In genomic region chr4:13659341-13660070, GRCh38 we compare ENCODE assay signal across 35 cellular contexts.
"Had no signal": no experiment of that assay in that cellular context is flagged by ENCODE, and none has a peak within 500 bp of the region (broad histone marks: within the 10 kb centered on the region; RNA-seq: fewer than 3 reads in every experiment).

No MANE protein-coding gene starts in this region.

- H3K27me3 ChIP-seq: brain microvascular endothelial cell, MG63, Peyer's patch, SJSA1 had no signal

- H3K4me3 ChIP-seq: MG63, Peyer's patch, SJSA1 had no signal

- H3K4me1 ChIP-seq: SJSA1 had no signal

- H3K27ac ChIP-seq: brain microvascular endothelial cell, Peyer's patch, SJSA1, WERI-Rb-1 had no signal

- H3K36me3 ChIP-seq: brain microvascular endothelial cell, MG63, Peyer's patch, SJSA1, WERI-Rb-1 had no signal

- DNase-seq: activated CD4-positive, alpha-beta memory T cell treated with anti-CD3 and anti-CD28 coated beads, Interleukin-2, amount 10 ng/mL, durations not matched to agents 7 days and 5 days; activated CD4-positive, alpha-beta T cell treated with anti-CD3 and anti-CD28 coated beads for 1 hour; activated CD4-positive, alpha-beta T cell treated with anti-CD3 and anti-CD28 coated beads for 48 hours; activated CD4-positive, CD25-positive, alpha-beta regulatory T cell; activated CD8-positive, alpha-beta memory T cell treated with anti-CD3 and anti-CD28 coated beads for 24 hours; activated CD8-positive, alpha-beta memory T cell treated with anti-CD3 and anti-CD28 coated beads, Interleukin-2, amount 10 ng/mL, durations not matched to agents 7 days and 5 days; activated CD8-positive, alpha-beta memory T cell treated with anti-CD3 and anti-CD28 coated beads, Interleukin-2, amount 50 U/mL, for 48 hours; activated effector memory CD4-positive, alpha-beta T cell treated with anti-CD3 and anti-CD28 coated beads, Interleukin-2, amount 50 U/mL, for 16 hours; activated naive CD4-positive, alpha-beta T cell; activated naive CD4-positive, alpha-beta T cell treated with anti-CD3 and anti-CD28 coated beads, Interleukin-2, amount 50 U/mL, for 16 hours; activated naive CD8-positive, alpha-beta T cell treated with anti-CD3 and anti-CD28 coated beads for 36 hours; activated T-cell treated with anti-CD3 and anti-CD28 coated beads, Interleukin-2, amount 50 U/mL, for 72 hours; amniotic stem cell; aorta; brain microvascular endothelial cell; central memory CD4-positive, alpha-beta T cell; Kasumi-1; MG63; NCI-H1048; NCI-H1436 treated with DMSO at 0.1 percent for 48 hours; NCI-H1694 treated with DMSO at 0.1 percent for 48 hours; NCI-H2029; NCI-H2171; NCI-H510A; NCI-H526; NCI-H748 treated with DMSO at 0.1 percent for 48 hours; NK-92 treated with Interleukin-12 subunit alpha and Interleukin-12 subunit beta, amount 100 ng/mL, for 24 hours; PC-3; Peyer's patch; RPMI8226; SHP77 treated with DMSO at 0.1 percent for 48 hours; T1000; WERI-Rb-1 had no signal

- H3K9me3 ChIP-seq: Peyer's patch, SJSA1 had no signal

- H3K4me3 Mint-ChIP-seq: activated CD4-positive, alpha-beta memory T cell treated with anti-CD3 and anti-CD28 coated beads, Interleukin-2, amount 10 ng/mL, durations not matched to agents 7 days and 5 days; activated CD8-positive, alpha-beta memory T cell treated with anti-CD3 and anti-CD28 coated beads, Interleukin-2, amount 10 ng/mL, durations not matched to agents 7 days and 5 days; activated naive CD8-positive, alpha-beta T cell treated with anti-CD3 and anti-CD28 coated beads for 36 hours; activated T-cell treated with anti-CD3 and anti-CD28 coated beads, Interleukin-2, amount 50 U/mL, for 72 hours; activated T-helper 17 cell treated with anti-CD3 and anti-CD28 coated beads, Interleukin-2, amount 50 U/mL, for 72 hours had no signal

- ATAC-seq: activated CD8-positive, alpha-beta memory T cell treated with anti-CD3 and anti-CD28 coated beads, Interleukin-2, amount 10 ng/mL, durations not matched to agents 7 days and 5 days; activated T-cell treated with anti-CD3 and anti-CD28 coated beads, Interleukin-2, amount 50 U/mL, for 72 hours; activated T-helper 17 cell treated with anti-CD3 and anti-CD28 coated beads, Interleukin-2, amount 50 U/mL, for 72 hours; PC-3 had no signal

- H3K36me3 Mint-ChIP-seq: activated CD8-positive, alpha-beta memory T cell treated with anti-CD3 and anti-CD28 coated beads, Interleukin-2, amount 10 ng/mL, durations not matched to agents 7 days and 5 days; activated naive CD8-positive, alpha-beta T cell treated with anti-CD3 and anti-CD28 coated beads for 36 hours had no signal

- H3K27ac Mint-ChIP-seq: activated CD4-positive, alpha-beta memory T cell treated with anti-CD3 and anti-CD28 coated beads, Interleukin-2, amount 10 ng/mL, durations not matched to agents 7 days and 5 days; activated CD8-positive, alpha-beta memory T cell treated with anti-CD3 and anti-CD28 coated beads, Interleukin-2, amount 10 ng/mL, durations not matched to agents 7 days and 5 days; activated naive CD8-positive, alpha-beta T cell treated with anti-CD3 and anti-CD28 coated beads for 36 hours; activated T-cell treated with anti-CD3 and anti-CD28 coated beads, Interleukin-2, amount 50 U/mL, for 72 hours; activated T-helper 17 cell treated with anti-CD3 and anti-CD28 coated beads, Interleukin-2, amount 50 U/mL, for 72 hours had no signal

- H3K9me3 Mint-ChIP-seq: activated CD4-positive, alpha-beta memory T cell treated with anti-CD3 and anti-CD28 coated beads, Interleukin-2, amount 10 ng/mL, durations not matched to agents 7 days and 5 days; activated naive CD8-positive, alpha-beta T cell treated with anti-CD3 and anti-CD28 coated beads for 36 hours; activated T-cell treated with anti-CD3 and anti-CD28 coated beads, Interleukin-2, amount 50 U/mL, for 72 hours; activated T-helper 17 cell treated with anti-CD3 and anti-CD28 coated beads, Interleukin-2, amount 50 U/mL, for 72 hours had no signal
